In genomic region chr11:18321991-18322711, GRCh38 we compare ENCODE assay signal across 1 cellular context.
TF ChIP-seq lines count a peak whose summit lies in the region.

Gene GTF2H1 (plus strand): TSS chr11:18322567. CDS start chr11:18333075, 10,508 bp downstream.
Gene HPS5 (minus strand): TSS chr11:18322140. CDS start chr11:18317858, 4,282 bp downstream.

TF ChIP-seq in K562, 482 proteins besides CTCF, POLR2A, EP300 and RAD21 (continued from another document and continues in another):
- TF ChIP-seq HMGXB4 (CRISPR knock-in tag; IDR thresholded peaks at IDR 0.05) = peak; percentile 94; the same call in 1 of the 2 replicates
- peak; percentile 98 for TF ChIP-seq ARID4B (CRISPR knock-in tag; IDR thresholded peaks at IDR 0.05)
- peak; percentile 94 for TF ChIP-seq ZKSCAN1 (IDR thresholded peaks at IDR 0.05; ENCODE audit: low read depth, low read length)
- TF ChIP-seq NR2F6 (CRISPR knock-in tag; IDR thresholded peaks at IDR 0.05) = no peak
- peak; percentile 90; the same call in 1 of the 2 replicates for TF ChIP-seq ESRRA (IDR thresholded peaks at IDR 0.05; ENCODE audit: borderline replicate concordance, low read depth)
- peak; percentile 83 for TF ChIP-seq ZBTB9 (CRISPR knock-in tag; IDR thresholded peaks at IDR 0.05)
- TF ChIP-seq SMAD1 (IDR thresholded peaks at IDR 0.05; ENCODE audit: low read depth, low read length, partially characterized antibody) = no peak
- peak; percentile 91 for TF ChIP-seq RBFOX2 (IDR thresholded peaks at IDR 0.05; ENCODE audit: low read depth, low read length)
- TF ChIP-seq CBFA2T3 (IDR thresholded peaks at IDR 0.05) = peak; percentile 49; the same call in 1 of the 2 replicates
- no peak for TF ChIP-seq PYGO2 (tag; IDR thresholded peaks at IDR 0.05)
- TF ChIP-seq ZBTB33 (CRISPR knock-in tag; IDR thresholded peaks at IDR 0.05) = peak; percentile 39; the same call in 1 of the 2 replicates
- peak in 1 of 3 experiments; percentile 76; a peak in 3 of 6 replicates for TF ChIP-seq ZBTB11 (CRISPR knock-in tag; IDR thresholded peaks at IDR 0.05)
- TF ChIP-seq AFF1 (IDR thresholded peaks at IDR 0.05; ENCODE audit: low read depth in 1 of 2, partially characterized antibody in 2 of 2) = peak in 1 of 2 experiments; percentile 87
- TF ChIP-seq MEF2D (tag; conservative IDR thresholded peaks at IDR 0.05; ENCODE audit: low read depth) = peak; percentile 55; the same call in 1 of the 2 replicates
- no peak for TF ChIP-seq FOXA1 (IDR thresholded peaks at IDR 0.05; ENCODE audit: borderline replicate concordance)
- TF ChIP-seq ZNF589 (CRISPR knock-in tag; IDR thresholded peaks at IDR 0.05; ENCODE audit: low read depth) = peak; percentile 21; the same call in 1 of the 2 replicates
- TF ChIP-seq CBX1 (IDR thresholded peaks at IDR 0.05; ENCODE audit: low read depth) = 0 out of 2 replicates have a peak, but pooled peaks have one; percentile 67
- TF ChIP-seq HBP1 (CRISPR knock-in tag; IDR thresholded peaks at IDR 0.05) = peak; percentile 58; the same call in 1 of the 2 replicates
- TF ChIP-seq SIX5 (IDR thresholded peaks at IDR 0.05; ENCODE audit: borderline replicate concordance in 1 of 2, insufficient read depth in 1 of 2, low read depth in 1 of 2, low read length in 2 of 2) = peak in 1 of 2 experiments; percentile 28; a peak in 1 of 4 replicates
- TF ChIP-seq TSC22D4 (tag; IDR thresholded peaks at IDR 0.05) = no peak
- TF ChIP-seq KDM4B (IDR thresholded peaks at IDR 0.05; ENCODE audit: borderline replicate concordance in 2 of 2, low read depth in 1 of 2) = peak in 1 of 2 experiments; percentile 90; a peak in 1 of 4 replicates
- TF ChIP-seq ELF1 (tag; IDR thresholded peaks at IDR 0.05) = peak; percentile 99
- TF ChIP-seq TFE3 (CRISPR knock-in tag; IDR thresholded peaks at IDR 0.05) = peak; percentile 99
- TF ChIP-seq POU5F1 (IDR thresholded peaks at IDR 0.05; ENCODE audit: borderline replicate concordance, low read depth, low read length, partially characterized antibody) = peak; percentile 24
- peak; percentile 68; the same call in 1 of the 2 replicates for TF ChIP-seq ETS1 (conservative IDR thresholded peaks at IDR 0.05; ENCODE audit: control insufficient read depth, low read depth, low read length)
- peak; percentile 79 for TF ChIP-seq FIP1L1 (IDR thresholded peaks at IDR 0.05; ENCODE audit: low read depth, low read length, poor library complexity, severe bottlenecking)
- peak; percentile 72; the same call in 1 of the 2 replicates for TF ChIP-seq BACH1 (tag; IDR thresholded peaks at IDR 0.05)
- peak; percentile 97 for TF ChIP-seq RB1 (IDR thresholded peaks at IDR 0.05; ENCODE audit: low read depth)
- peak; percentile 95 for TF ChIP-seq CBFA2T2 (conservative IDR thresholded peaks at IDR 0.05)
- peak; percentile 79; the same call in 1 of the 2 replicates for TF ChIP-seq RNF2 (IDR thresholded peaks at IDR 0.05)
